22 cellular contexts compared by ENCODE assay signal in genomic region chr13:111790621-111791020, GRCh38.
A peak's percentile ranks its signal among the peaks of the same experiment; 100 is the strongest.
DNase-seq lines count a peak whose midpoint lies in the region; ATAC-seq, FAIRE-seq and TF ChIP-seq lines count a peak whose summit lies in the region.
"Had no signal": no experiment of that assay in that cellular context is flagged by ENCODE, and none has a peak within 500 bp of the region (broad histone marks: within the 10 kb centered on the region; RNA-seq: fewer than 3 reads in every experiment).

No MANE protein-coding gene starts in this region.

- DNase-seq in WERI-Rb-1 (peak; percentile 3), upper lobe of left lung (no peak), medulla oblongata (ENCODE audit: extremely low spot score) (no peak), GM19239 (ENCODE audit: insufficient read length, low spot score) (no peak)
- no peak for DNase-seq in naive thymus-derived CD4-positive, alpha-beta T cell
- DNase-seq: BE2C; DMS79; H7; HFFc6; KBM-7; NCI-H1105; NCI-H146; NCI-H2029 treated with DMSO at 0.1 percent for 48 hours; NCI-H345; NCI-H524; NCI-H774; NK-92 treated with Interleukin-12 subunit alpha and Interleukin-12 subunit beta, amount 100 ng/mL, for 24 hours; SIG-M5 had no signal

- no peak overlapping the region for H3K4me3 Mint-ChIP-seq in naive thymus-derived CD4-positive, alpha-beta T cell
- H3K4me3 Mint-ChIP-seq: HFFc6 had no signal

- no peaks in the 10 kb centered on the region for H3K4me1 Mint-ChIP-seq in naive thymus-derived CD4-positive, alpha-beta T cell

- H3K9me3 Mint-ChIP-seq in naive thymus-derived CD4-positive, alpha-beta T cell, result no peaks in the 10 kb centered on the region

- no peak for TF ChIP-seq POLR2A in upper lobe of left lung (IDR thresholded peaks at IDR 0.05)

- 94 to 97% methylated on average over 5 of the region's 5 CpGs for WGBS in upper lobe of left lung, 2 donors

- H3K4me3 ChIP-seq in HEK293 (ENCODE audit: low read depth, low read length) (no peak overlapping the region), WERI-Rb-1 (ENCODE audit: low read depth, low read length) (no peak overlapping the region), upper lobe of left lung (no peak overlapping the region)
- H3K4me3 ChIP-seq in naive thymus-derived CD4-positive, alpha-beta T cell (ENCODE audit: low read length), result no peak overlapping the region

- no peak for TF ChIP-seq EP300 in upper lobe of left lung (IDR thresholded peaks at IDR 0.05)

- TF ChIP-seq CTCF in HEK293 (tag by site-specific recombination; IDR thresholded peaks at IDR 0.05) (no peak), WERI-Rb-1 (IDR thresholded peaks at IDR 0.05; ENCODE audit: low read depth, low read length) (no peak), upper lobe of left lung (IDR thresholded peaks at IDR 0.05) (no peak)

- H3K27me3 ChIP-seq in WERI-Rb-1 (ENCODE audit: insufficient read depth, low read depth, severe bottlenecking) (peaks cover 41% of the 10 kb centered on the region), upper lobe of left lung (no peaks in the 10 kb centered on the region)
- no peaks in the 10 kb centered on the region for H3K27me3 ChIP-seq in naive thymus-derived CD4-positive, alpha-beta T cell (ENCODE audit: control insufficient read depth in 2 of 2, insufficient read depth in 2 of 2, low read length in 2 of 2)
- H3K27me3 ChIP-seq: BE2C had no signal

- intact Hi-C loops in naive thymus-derived CD4-positive, alpha-beta T cell (cut with micrococcal nuclease), result no loop called here

- FAIRE-seq in GM19239 (lab: Jason Lieb, UNC), result no peak
- FAIRE-seq: A204.1 had no signal

- peaks cover 0 to 12% (median 7%) of the 10 kb centered on the region in 5 donors for H3K27me3 Mint-ChIP-seq in naive thymus-derived CD4-positive, alpha-beta T cell

- ATAC-seq in naive thymus-derived CD4-positive, alpha-beta T cell, result peak; percentile 18
- ATAC-seq in upper lobe of left lung (ENCODE audit: low FRiP score in 2 of 2) (peak; percentile 26 to 53), HG02798 (IDR thresholded peaks at IDR 0.05; ENCODE audit: poor library complexity, unreplicated experiment) (no peak)
- ATAC-seq: Panc1 had no signal

- CTCF ChIA-PET in HEK293 (lab: Yijun Ruan, JAX), result no interaction called here
- CTCF ChIA-PET in naive thymus-derived CD4-positive, alpha-beta T cell (lab: Charles Lee), result no interaction called here

- POLR2A ChIA-PET in HEK293 (lab: Yijun Ruan, JAX), result no interaction called here
- POLR2A ChIA-PET in naive thymus-derived CD4-positive, alpha-beta T cell (lab: Charles Lee), result no interaction called here

- H3K27ac ChIP-seq in HEK293 (ENCODE audit: extremely low read depth, low read depth, low read length) (no peak overlapping the region), WERI-Rb-1 (no peak overlapping the region), upper lobe of left lung (no peak overlapping the region)
- no peak overlapping the region for H3K27ac ChIP-seq in naive thymus-derived CD4-positive, alpha-beta T cell (ENCODE audit: low read depth, low read length)

- no peaks in the 10 kb centered on the region for H3K36me3 Mint-ChIP-seq in naive thymus-derived CD4-positive, alpha-beta T cell

- H3K4me1 ChIP-seq in HEK293 (ENCODE audit: control insufficient read depth, insufficient read depth, low read length) (no peaks in the 10 kb centered on the region), upper lobe of left lung (no peaks in the 10 kb centered on the region)
- no peaks in the 10 kb centered on the region for H3K4me1 ChIP-seq in naive thymus-derived CD4-positive, alpha-beta T cell (ENCODE audit: control insufficient read depth in 2 of 2, insufficient read depth in 2 of 2, low read length in 2 of 2)
- H3K4me1 ChIP-seq: BE2C had no signal

- H3K9me3 ChIP-seq in HEK293 (ENCODE audit: control insufficient read depth, insufficient read depth, low read depth, low read length) (no peaks in the 10 kb centered on the region), WERI-Rb-1 (ENCODE audit: severe bottlenecking) (peaks cover 11% of the 10 kb centered on the region), upper lobe of left lung (no peaks in the 10 kb centered on the region)
- no peaks in the 10 kb centered on the region for H3K9me3 ChIP-seq in naive thymus-derived CD4-positive, alpha-beta T cell (ENCODE audit: control insufficient read depth in 2 of 3, low read length in 3 of 3)
- H3K9me3 ChIP-seq: BE2C had no signal

- H3K36me3 ChIP-seq in HEK293 (ENCODE audit: control insufficient read depth in 2 of 2, insufficient read depth in 1 of 2, low read length in 2 of 2) (no peaks in the 10 kb centered on the region), WERI-Rb-1 (no peaks in the 10 kb centered on the region), upper lobe of left lung (no peaks in the 10 kb centered on the region)
- no peaks in the 10 kb centered on the region for H3K36me3 ChIP-seq in naive thymus-derived CD4-positive, alpha-beta T cell (ENCODE audit: control insufficient read depth in 2 of 3, insufficient read depth in 3 of 3, low read length in 3 of 3)
- H3K36me3 ChIP-seq: BE2C had no signal

- no peak overlapping the region for H3K27ac Mint-ChIP-seq in naive thymus-derived CD4-positive, alpha-beta T cell
- H3K27ac Mint-ChIP-seq: HFFc6 had no signal

TF ChIP-seq in HEK293, 187 proteins besides CTCF, POLR2A, EP300 and RAD21 (continues in another document):
- TF ChIP-seq ZEB2 (tag by site-specific recombination; IDR thresholded peaks at IDR 0.05), result no peak
- TF ChIP-seq, protein P1, sequence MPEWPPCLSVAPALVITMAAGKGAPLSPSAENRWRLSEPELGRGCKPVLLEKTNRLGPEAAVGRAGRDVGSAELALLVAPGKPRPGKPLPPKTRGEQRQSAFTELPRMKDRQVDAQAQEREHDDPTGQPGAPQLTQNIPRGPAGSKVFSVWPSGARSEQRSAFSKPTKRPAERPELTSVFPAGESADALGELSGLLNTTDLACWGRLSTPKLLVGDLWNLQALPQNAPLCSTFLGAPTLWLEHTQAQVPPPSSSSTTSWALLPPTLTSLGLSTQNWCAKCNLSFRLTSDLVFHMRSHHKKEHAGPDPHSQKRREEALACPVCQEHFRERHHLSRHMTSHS (tag by site-specific recombination; IDR thresholded peaks at IDR 0.05), result 0 out of 2 replicates have a peak, but pooled peaks have one; percentile 6
- no peak for TF ChIP-seq ZNF341 (tag by site-specific recombination; IDR thresholded peaks at IDR 0.05; ENCODE audit: low read depth)
- TF ChIP-seq ZNF354C (tag by site-specific recombination; IDR thresholded peaks at IDR 0.05; ENCODE audit: borderline replicate concordance, low read depth), result no peak
- 0 out of 2 replicates have a peak, but pooled peaks have one; percentile 37 for TF ChIP-seq ZNF670 (tag by site-specific recombination; IDR thresholded peaks at IDR 0.05; ENCODE audit: low read depth)
- TF ChIP-seq, protein P2, sequence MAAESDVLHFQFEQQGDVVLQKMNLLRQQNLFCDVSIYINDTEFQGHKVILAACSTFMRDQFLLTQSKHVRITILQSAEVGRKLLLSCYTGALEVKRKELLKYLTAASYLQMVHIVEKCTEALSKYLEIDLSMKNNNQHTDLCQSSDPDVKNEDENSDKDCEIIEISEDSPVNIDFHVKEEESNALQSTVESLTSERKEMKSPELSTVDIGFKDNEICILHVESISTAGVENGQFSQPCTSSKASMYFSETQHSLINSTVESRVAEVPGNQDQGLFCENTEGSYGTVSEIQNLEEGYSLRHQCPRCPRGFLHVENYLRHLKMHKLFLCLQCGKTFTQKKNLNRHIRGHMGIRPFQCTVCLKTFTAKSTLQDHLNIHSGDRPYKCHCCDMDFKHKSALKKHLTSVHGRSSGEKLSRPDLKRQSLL (tag by site-specific recombination; IDR thresholded peaks at IDR 0.05), result no peak
- no peak for TF ChIP-seq ZNF292 (tag by site-specific recombination; IDR thresholded peaks at IDR 0.05; ENCODE audit: borderline replicate concordance, low read depth)
- no peak for TF ChIP-seq ZNF169 (tag by site-specific recombination; IDR thresholded peaks at IDR 0.05)
- TF ChIP-seq ZBTB20 (tag by site-specific recombination; IDR thresholded peaks at IDR 0.05), result no peak
- TF ChIP-seq ZBTB10 (tag by site-specific recombination; IDR thresholded peaks at IDR 0.05), result no peak
- no peak for TF ChIP-seq ZNF548 (tag by site-specific recombination; IDR thresholded peaks at IDR 0.05)
- no peak for TF ChIP-seq ZNF175 (tag by site-specific recombination; IDR thresholded peaks at IDR 0.05)
